In genomic region chr1:221692643-221693042, GRCh38 we compare ENCODE assay signal across 20 cellular contexts.
"Had no signal": no experiment of that assay in that cellular context is flagged by ENCODE, and none has a peak within 500 bp of the region (broad histone marks: within the 10 kb centered on the region; RNA-seq: fewer than 3 reads in every experiment).

No MANE protein-coding gene starts in this region.

- H3K36me3 ChIP-seq: brain microvascular endothelial cell, colonic mucosa, thoracic aorta had no signal

- H3K9me3 Mint-ChIP-seq: activated naive CD4-positive, alpha-beta T cell treated with anti-CD3 and anti-CD28 coated beads for 36 hours; central memory CD8-positive, alpha-beta T cell had no signal

- H3K4me1 Mint-ChIP-seq: nephron had no signal

- H3K27ac ChIP-seq: brain microvascular endothelial cell, colonic mucosa, foreskin keratinocyte, thoracic aorta had no signal

- H3K27ac Mint-ChIP-seq: activated CD4-positive, alpha-beta memory T cell treated with anti-CD3 and anti-CD28 coated beads, Interleukin-2, amount 10 ng/mL, durations not matched to agents 7 days and 5 days; activated naive CD4-positive, alpha-beta T cell treated with anti-CD3 and anti-CD28 coated beads for 36 hours; nephron; T-cell; WTC11 had no signal

- DNase-seq: activated CD4-positive, alpha-beta memory T cell treated with anti-CD3 and anti-CD28 coated beads, Interleukin-2, amount 10 ng/mL, durations not matched to agents 7 days and 5 days; activated CD4-positive, alpha-beta T cell treated with anti-CD3 and anti-CD28 coated beads for 4 hours; activated CD8-positive, alpha-beta memory T cell treated with anti-CD3 and anti-CD28 coated beads, Interleukin-2, amount 50 U/mL, for 4 hours; activated naive CD4-positive, alpha-beta T cell treated with anti-CD3 and anti-CD28 coated beads for 36 hours; aorta; brain microvascular endothelial cell; colonic mucosa; foreskin keratinocyte; hippocampal formation; left cardiac atrium; mesendoderm; retina; stimulated activated CD4-positive, alpha-beta T cell treated with anti-CD3 and anti-CD28 coated beads, Interleukin-12 subunit alpha, Interleukin-12 subunit beta, amount 100 ng/mL, for 4 hours; stimulated activated CD4-positive, alpha-beta T cell treated with anti-CD3 and anti-CD28 coated beads, Interleukin-2, amount 100 ng/mL, for 24 hours; T-cell had no signal

- H3K4me3 ChIP-seq: colonic mucosa, thoracic aorta had no signal

- H3K9me3 ChIP-seq: colonic mucosa, thoracic aorta had no signal

- H3K4me1 ChIP-seq: colonic mucosa had no signal

- H3K36me3 Mint-ChIP-seq: T-cell had no signal

- H3K27me3 ChIP-seq: brain microvascular endothelial cell, colonic mucosa, foreskin keratinocyte had no signal

- H3K27me3 Mint-ChIP-seq: activated CD4-positive, alpha-beta memory T cell treated with anti-CD3 and anti-CD28 coated beads, Interleukin-2, amount 10 ng/mL, durations not matched to agents 7 days and 5 days; central memory CD8-positive, alpha-beta T cell; T-cell had no signal

- H3K4me3 Mint-ChIP-seq: activated CD4-positive, alpha-beta memory T cell treated with anti-CD3 and anti-CD28 coated beads, Interleukin-2, amount 10 ng/mL, durations not matched to agents 7 days and 5 days; activated naive CD4-positive, alpha-beta T cell treated with anti-CD3 and anti-CD28 coated beads for 36 hours; central memory CD8-positive, alpha-beta T cell; nephron; T-cell; WTC11 had no signal

- ATAC-seq: foreskin keratinocyte, left cardiac atrium, SK-N-SH treated with all-trans-retinoic acid at 6 μM for 48 hours, T-cell had no signal
